8 cellular contexts compared by ENCODE assay signal in genomic region chr11:111982019-111982464, GRCh38. TPM values are rescaled to one million over a fixed set of nuclear protein-coding genes. Genes with fewer than 3 reads are reported as not detected.
DNase-seq lines count a peak whose midpoint lies in the region; ATAC-seq and TF ChIP-seq lines count a peak whose summit lies in the region.

No MANE protein-coding gene starts in this region.

- H3K27me3 ChIP-seq in CD4-positive, alpha-beta T cell (ENCODE audit: control insufficient read depth, insufficient read depth, low read length) = peaks cover 16% of the 10 kb centered on the region
- H3K27me3 ChIP-seq in endodermal cell (ENCODE audit: control insufficient read depth, insufficient read depth, low read length, poor library complexity, severe bottlenecking) = peaks cover 8% of the 10 kb centered on the region
- no peaks in the 10 kb centered on the region for H3K27me3 ChIP-seq in mucosa of stomach (ENCODE audit: control insufficient read depth, insufficient read depth, low read length)

- H3K27ac Mint-ChIP-seq in CD4-positive, alpha-beta T cell = no peak overlapping the region
- peak overlapping the region; percentile 100 for H3K27ac Mint-ChIP-seq in endodermal cell

- peak; percentile 86 for ATAC-seq in CD4-positive, alpha-beta T cell (ENCODE audit: poor library complexity)
- peak; percentile 88 for ATAC-seq in GM21360 (IDR thresholded peaks at IDR 0.05; ENCODE audit: unreplicated experiment)
- ATAC-seq in stimulated activated naive CD8-positive, alpha-beta T cell treated with anti-CD3 and anti-CD28 coated beads, Interleukin-15, Interleukin-2, amounts not matched to agents 100 U/mL and 50 U/mL, for 24 hours = peak; percentile 62
- no peak for ATAC-seq in GM21825 (IDR thresholded peaks at IDR 0.05; ENCODE audit: unreplicated experiment)

- no peaks in the 10 kb centered on the region for H3K9me3 ChIP-seq in CD4-positive, alpha-beta T cell (ENCODE audit: control insufficient read depth, low read length)
- H3K9me3 ChIP-seq in endodermal cell (ENCODE audit: control insufficient read depth, low read length) (no peaks in the 10 kb centered on the region), mucosa of stomach (ENCODE audit: control insufficient read depth, low read length) (no peaks in the 10 kb centered on the region)

- intact Hi-C loops in CD4-positive, alpha-beta T cell (cut with DNase I, micrococcal nuclease) = loop anchor here (1.0 to 10.0 kb wide), 4 partner anchors 43 to 417 kb away; partner anchors contain the start of genes CFAP68 (in 1 of the 2) and FDXACB1 (in 1 of the 2)

- H3K9me3 Mint-ChIP-seq in CD4-positive, alpha-beta T cell = no peaks in the 10 kb centered on the region
- no peaks in the 10 kb centered on the region for H3K9me3 Mint-ChIP-seq in endodermal cell

- H3K36me3 ChIP-seq in endodermal cell (ENCODE audit: control insufficient read depth, insufficient read depth, low read length) (no peaks in the 10 kb centered on the region), mucosa of stomach (ENCODE audit: control insufficient read depth, insufficient read depth, low read length) (no peaks in the 10 kb centered on the region)

- CTCF ChIA-PET in CD4-positive, alpha-beta T cell (lab: Charles Lee) = interaction anchor here (0.9 to 2.1 kb wide), 5 partner anchors 8 to 55 kb away, joined by 3 to 12 read pairs (median 4); no protein-coding TSS in a partner anchor

- peak overlapping the region; percentile 55 for H3K4me3 ChIP-seq in endodermal cell (ENCODE audit: low read length)
- H3K4me3 ChIP-seq in mucosa of stomach (ENCODE audit: low read length) = peak overlapping the region; percentile 94

- WGBS in endodermal cell (ENCODE audit: insufficient coverage in 1 of 2, insufficient read length in 1 of 2), 2 experiments = 15 to 39% methylated on average over 3 to 7 of the region's 7 CpGs

- H3K4me1 ChIP-seq in endodermal cell (ENCODE audit: control insufficient read depth, insufficient read depth, low read length) (peaks cover 16% of the 10 kb centered on the region), mucosa of stomach (ENCODE audit: control insufficient read depth, insufficient read depth, low read length) (peaks cover 31% of the 10 kb centered on the region)

- peaks cover 30% of the 10 kb centered on the region for H3K27me3 Mint-ChIP-seq in CD4-positive, alpha-beta T cell
- H3K27me3 Mint-ChIP-seq in endodermal cell (ENCODE audit: insufficient read depth) = peaks cover 9% of the 10 kb centered on the region

- peak; percentile 56 for TF ChIP-seq CTCF in CD4-positive, alpha-beta T cell (IDR thresholded peaks at IDR 0.05)
- TF ChIP-seq CTCF in endodermal cell (conservative IDR thresholded peaks at IDR 0.05) = peak; percentile 91

- H3K4me1 Mint-ChIP-seq in CD4-positive, alpha-beta T cell (ENCODE audit: low read depth) = peaks cover 10% of the 10 kb centered on the region
- H3K4me1 Mint-ChIP-seq in endodermal cell = peaks cover 37% of the 10 kb centered on the region

- DNase-seq in CD4-positive, alpha-beta T cell = peak; percentile 32 to 59 (median 41)
- DNase-seq in NCI-H146 treated with DMSO at 0.1 percent for 48 hours (lab: John Stamatoyannopoulos, UW; ENCODE audit: unreplicated experiment) (peak; percentile 40), endodermal cell (peak; percentile 95)
- peak; percentile 69 for DNase-seq in activated CD8-positive, alpha-beta memory T cell treated with anti-CD3 and anti-CD28 coated beads for 24 hours
- DNase-seq in stimulated activated naive CD8-positive, alpha-beta T cell treated with anti-CD3 and anti-CD28 coated beads, Interleukin-15, Interleukin-2, amounts not matched to agents 100 U/mL and 50 U/mL, for 24 hours = peak; percentile 60

- POLR2A ChIA-PET in CD4-positive, alpha-beta T cell (lab: Charles Lee) = interaction anchor here (1.0 to 1.2 kb wide), 2 partner anchors 50 to 56 kb away, joined by 3 to 5 read pairs; no protein-coding TSS in a partner anchor

- H3K4me3 Mint-ChIP-seq in CD4-positive, alpha-beta T cell = no peak overlapping the region
- H3K4me3 Mint-ChIP-seq in endodermal cell = peak overlapping the region; percentile 53

- H3K9ac ChIP-seq in endodermal cell (ENCODE audit: extremely low read depth, low read length, poor library complexity, severe bottlenecking) = peak overlapping the region; percentile 26
- H3K9ac ChIP-seq in mucosa of stomach (ENCODE audit: low read length) = peak overlapping the region; percentile 82

- no peaks in the 10 kb centered on the region for H3K36me3 Mint-ChIP-seq in CD4-positive, alpha-beta T cell (ENCODE audit: low read depth)
- peaks cover 13% of the 10 kb centered on the region for H3K36me3 Mint-ChIP-seq in endodermal cell (ENCODE audit: low read depth)

- no peak overlapping the region for H3K27ac ChIP-seq in CD4-positive, alpha-beta T cell (ENCODE audit: low read depth, low read length)
- no peak overlapping the region for H3K27ac ChIP-seq in endodermal cell (ENCODE audit: low read depth, low read length)

RNA-seq across cellular contexts. Expression of gene DLAT, which starts 43.2 kb away (rescaled TPM):
- 10 to 100 TPM; 10.7 to 10.8 TPM for total RNA-seq in CD4-positive, alpha-beta T cell
- total RNA-seq in endodermal cell = 10 to 100 TPM; 46.1 to 53.2 TPM
- 43.6 TPM for polyA plus RNA-seq in endodermal cell (2013, experiment 1 of 2)
- polyA plus RNA-seq in endodermal cell (2013, experiment 2 of 2) = 41.4 TPM

RNA-seq across cellular contexts. Expression of gene DIXDC1, which starts 44.9 kb away (rescaled TPM):
- total RNA-seq in CD4-positive, alpha-beta T cell = under 1 TPM; 0.78 to 0.85 TPM
- 10 to 100 TPM; 12.0 to 14.5 TPM for total RNA-seq in endodermal cell
- 19.3 TPM for polyA plus RNA-seq in endodermal cell (2013, experiment 1 of 2)
- 18.9 TPM for polyA plus RNA-seq in endodermal cell (2013, experiment 2 of 2)

Comparison
In these comparisons a context has a peak if more than half of its experiments do, and no peak if none do; other contexts are left out.
1. DNase-seq: peak in every context shown above with its lines; median percentile 95 in endodermal cell; 69 in activated CD8-positive, alpha-beta memory T cell treated with anti-CD3 and anti-CD28 coated beads for 24 hours; 60 in stimulated activated naive CD8-positive, alpha-beta T cell treated with anti-CD3 and anti-CD28 coated beads, Interleukin-15, Interleukin-2, amounts not matched to agents 100 U/mL and 50 U/mL, for 24 hours; 41 in CD4-positive, alpha-beta T cell; 40 in NCI-H146 treated with DMSO at 0.1 percent for 48 hours.
2. RNA of gene DIXDC1, which starts 44.9 kb away (total RNA-seq): 12.0 to 14.5 TPM in endodermal cell; 0.78 to 0.85 TPM in CD4-positive, alpha-beta T cell; every median in the first group is over 4 times any median in the second.